In genomic region chr10:4470231-4470840, GRCh38 we compare ENCODE assay signal across 1 cellular context.
TF ChIP-seq lines count a peak whose summit lies in the region.

No MANE protein-coding gene starts in this region.

TF ChIP-seq in GM23338, 12 proteins besides CTCF, POLR2A, EP300 and RAD21 (continued from another document):
- no peak for TF ChIP-seq ETS1 (IDR thresholded peaks at IDR 0.05)
- TF ChIP-seq ZNF114 (CRISPR knock-in tag; IDR thresholded peaks at IDR 0.05): no peak
- no peak for TF ChIP-seq ZNF462 (CRISPR knock-in tag; IDR thresholded peaks at IDR 0.05)
TF ChIP-seq in GM23338: peak in this region for 0.
